ENCODE assay signal across 39 cellular contexts in genomic region chr5:146248536-146248935, GRCh38.
"Had no signal": no experiment of that assay in that cellular context is flagged by ENCODE, and none has a peak within 500 bp of the region (broad histone marks: within the 10 kb centered on the region; RNA-seq: fewer than 3 reads in every experiment).

No MANE protein-coding gene starts in this region.

- H3K27ac ChIP-seq: ascending aorta, cardiac muscle cell, VCaP had no signal

- H3K4me1 ChIP-seq: ascending aorta had no signal

- H3K4me1 Mint-ChIP-seq: brain had no signal

- H3K27me3 ChIP-seq: ascending aorta, cardiac muscle cell had no signal

- H3K4me3 Mint-ChIP-seq: activated CD4-positive, alpha-beta memory T cell treated with anti-CD3 and anti-CD28 coated beads for 36 hours; activated CD4-positive, alpha-beta T cell treated with anti-CD3 and anti-CD28 coated beads for 36 hours; activated CD8-positive, alpha-beta T cell treated with anti-CD3 and anti-CD28 coated beads for 36 hours; activated naive CD4-positive, alpha-beta T cell treated with anti-CD3 and anti-CD28 coated beads for 36 hours; activated naive CD8-positive, alpha-beta T cell treated with anti-CD3 and anti-CD28 coated beads for 36 hours; activated T-cell treated with anti-CD3 and anti-CD28 coated beads, Interleukin-2, amount 50 U/mL, for 4 hours; activated T-cell treated with anti-CD3 and anti-CD28 coated beads, Interleukin-2, amount 50 U/mL, for 72 hours; activated T-helper 1 cell treated with anti-CD3 and anti-CD28 coated beads, Interleukin-12 subunit alpha, Interleukin-12 subunit beta, Interleukin-2, Interleukin-4 antibody, amounts not matched to agents 30 ng/mL and 10 ng/mL and 1 ng/mL, durations not matched to agents 14 hours and 24 hours and 36 hours; activated T-helper 17 cell treated with anti-CD3 and anti-CD28 coated beads, Interleukin-2, amount 50 U/mL, for 72 hours; brain; central memory CD8-positive, alpha-beta T cell; T-helper 1 cell treated with Interleukin-12 subunit alpha and Interleukin-12 subunit beta and Interleukin-4 antibody, amounts not matched to agents 30 μg/mL and 1 μg/mL, for 36 hours; T-helper 2 cell treated with Interferon-gamma antibody and Interleukin-4, amounts not matched to agents 5 μg/mL and 100 μg/mL, for 36 hours had no signal

- H3K27ac Mint-ChIP-seq: activated CD4-positive, alpha-beta memory T cell treated with anti-CD3 and anti-CD28 coated beads for 36 hours; activated CD4-positive, alpha-beta T cell treated with anti-CD3 and anti-CD28 coated beads for 36 hours; activated CD8-positive, alpha-beta T cell treated with anti-CD3 and anti-CD28 coated beads for 36 hours; activated naive CD4-positive, alpha-beta T cell treated with anti-CD3 and anti-CD28 coated beads for 36 hours; activated naive CD4-positive, alpha-beta T cell treated with anti-CD3 and anti-CD28 coated beads, Interleukin-2, amount 50 U/mL, for 72 hours; activated naive CD8-positive, alpha-beta T cell treated with anti-CD3 and anti-CD28 coated beads for 36 hours; activated T-cell treated with anti-CD3 and anti-CD28 coated beads, Interleukin-2, amount 50 U/mL, for 72 hours; activated T-helper 1 cell treated with anti-CD3 and anti-CD28 coated beads, Interleukin-12 subunit alpha, Interleukin-12 subunit beta, Interleukin-2, Interleukin-4 antibody, amounts not matched to agents 30 ng/mL and 10 ng/mL and 1 ng/mL, durations not matched to agents 14 hours and 24 hours and 36 hours; activated T-helper 17 cell treated with anti-CD3 and anti-CD28 coated beads, Interleukin-2, amount 50 U/mL, for 72 hours; brain; T-helper 1 cell treated with Interleukin-12 subunit alpha and Interleukin-12 subunit beta and Interleukin-4 antibody, amounts not matched to agents 30 μg/mL and 1 μg/mL, for 36 hours; T-helper 2 cell treated with Interferon-gamma antibody and Interleukin-4, amounts not matched to agents 5 μg/mL and 100 μg/mL, for 36 hours had no signal

- FAIRE-seq: bronchial epithelial cell, TTC549 had no signal

- DNase-seq: activated CD4-positive, alpha-beta memory T cell treated with anti-CD3 and anti-CD28 coated beads for 36 hours; activated CD4-positive, alpha-beta T cell treated with anti-CD3 and anti-CD28 coated beads for 1 hour; activated CD4-positive, alpha-beta T cell treated with anti-CD3 and anti-CD28 coated beads for 36 hours; activated CD4-positive, alpha-beta T cell treated with anti-CD3 and anti-CD28 coated beads for 48 hours; activated CD4-positive, alpha-beta T cell treated with anti-CD3 and anti-CD28 coated beads, Interleukin-2, amount 50 U/mL, for 1 hour; activated CD4-positive, alpha-beta T cell treated with anti-CD3 and anti-CD28 coated beads, Interleukin-2, amount 50 U/mL, for 4 hours; activated CD4-positive, CD25-positive, alpha-beta regulatory T cell; activated CD8-positive, alpha-beta memory T cell treated with anti-CD3 and anti-CD28 coated beads, Interleukin-2, amount 50 U/mL, for 4 hours; activated CD8-positive, alpha-beta T cell treated with anti-CD3 and anti-CD28 coated beads for 36 hours; activated effector memory CD4-positive, alpha-beta T cell treated with anti-CD3 and anti-CD28 coated beads, Interleukin-2, amount 50 U/mL, for 16 hours; activated gamma-delta T cell treated with Interleukin-2 at 50 U/mL for 16 hours; activated naive CD4-positive, alpha-beta T cell; activated naive CD4-positive, alpha-beta T cell treated with anti-CD3 and anti-CD28 coated beads for 36 hours; activated naive CD4-positive, alpha-beta T cell treated with anti-CD3 and anti-CD28 coated beads, Interleukin-2, amount 50 U/mL, for 16 hours; activated naive CD8-positive, alpha-beta T cell treated with anti-CD3 and anti-CD28 coated beads for 36 hours; activated T-cell treated with anti-CD3 and anti-CD28 coated beads for 4 hours; activated T-cell treated with anti-CD3 and anti-CD28 coated beads, Interleukin-2, amount 50 U/mL, for 1 hour; activated T-cell treated with anti-CD3 and anti-CD28 coated beads, Interleukin-2, amount 50 U/mL, for 4 hours; activated T-cell treated with anti-CD3 and anti-CD28 coated beads, Interleukin-2, amount 50 U/mL, for 72 hours; amygdala; anterior cingulate cortex; caudate nucleus; cerebellar nuclear complex; T-helper 1 cell; T-helper 2 cell; T-helper 9 cell had no signal

- H3K27me3 Mint-ChIP-seq: activated CD4-positive, alpha-beta memory T cell treated with anti-CD3 and anti-CD28 coated beads for 36 hours; activated CD4-positive, alpha-beta T cell treated with anti-CD3 and anti-CD28 coated beads for 36 hours; activated CD8-positive, alpha-beta T cell treated with anti-CD3 and anti-CD28 coated beads for 36 hours; activated naive CD8-positive, alpha-beta T cell treated with anti-CD3 and anti-CD28 coated beads for 36 hours; activated T-helper 17 cell treated with anti-CD3 and anti-CD28 coated beads, Interleukin-2, amount 50 U/mL, for 72 hours; brain; central memory CD8-positive, alpha-beta T cell had no signal

- H3K9me3 Mint-ChIP-seq: activated CD4-positive, alpha-beta memory T cell treated with anti-CD3 and anti-CD28 coated beads for 36 hours; activated CD8-positive, alpha-beta T cell treated with anti-CD3 and anti-CD28 coated beads for 36 hours; activated naive CD4-positive, alpha-beta T cell treated with anti-CD3 and anti-CD28 coated beads for 36 hours; activated naive CD4-positive, alpha-beta T cell treated with anti-CD3 and anti-CD28 coated beads, Interleukin-2, amount 50 U/mL, for 72 hours; activated naive CD8-positive, alpha-beta T cell treated with anti-CD3 and anti-CD28 coated beads for 36 hours; activated T-cell treated with anti-CD3 and anti-CD28 coated beads, Interleukin-2, amount 50 U/mL, for 4 hours; activated T-cell treated with anti-CD3 and anti-CD28 coated beads, Interleukin-2, amount 50 U/mL, for 72 hours; activated T-helper 1 cell treated with anti-CD3 and anti-CD28 coated beads, Interleukin-12 subunit alpha, Interleukin-12 subunit beta, Interleukin-2, Interleukin-4 antibody, amounts not matched to agents 30 ng/mL and 10 ng/mL and 1 ng/mL, durations not matched to agents 14 hours and 24 hours and 36 hours; activated T-helper 17 cell treated with anti-CD3 and anti-CD28 coated beads, Interleukin-2, amount 50 U/mL, for 72 hours; brain; central memory CD8-positive, alpha-beta T cell; T-helper 1 cell treated with Interleukin-12 subunit alpha and Interleukin-12 subunit beta and Interleukin-4 antibody, amounts not matched to agents 30 μg/mL and 1 μg/mL, for 36 hours; T-helper 2 cell treated with Interferon-gamma antibody and Interleukin-4, amounts not matched to agents 5 μg/mL and 100 μg/mL, for 36 hours had no signal

- ATAC-seq: activated CD4-positive, alpha-beta T cell treated with anti-CD3 and anti-CD28 coated beads for 36 hours; activated CD4-positive, CD25-positive, alpha-beta regulatory T cell treated with anti-CD3 and anti-CD28 coated beads, Interleukin-2, amount 50 U/mL, for 24 hours; activated CD8-positive, alpha-beta T cell treated with anti-CD3 and anti-CD28 coated beads for 36 hours; activated naive CD4-positive, alpha-beta T cell treated with anti-CD3 and anti-CD28 coated beads, Interleukin-2, amount 50 U/mL, for 72 hours; activated T-cell treated with anti-CD3 and anti-CD28 coated beads, Interleukin-2, amount 50 U/mL, for 4 hours; activated T-cell treated with anti-CD3 and anti-CD28 coated beads, Interleukin-2, amount 50 U/mL, for 72 hours; activated T-helper 17 cell treated with anti-CD3 and anti-CD28 coated beads, Interleukin-2, amount 50 U/mL, for 72 hours had no signal

- H3K4me3 ChIP-seq: ascending aorta, cardiac muscle cell had no signal

- H3K9me3 ChIP-seq: ascending aorta had no signal
